In the genomic region with DNA sequence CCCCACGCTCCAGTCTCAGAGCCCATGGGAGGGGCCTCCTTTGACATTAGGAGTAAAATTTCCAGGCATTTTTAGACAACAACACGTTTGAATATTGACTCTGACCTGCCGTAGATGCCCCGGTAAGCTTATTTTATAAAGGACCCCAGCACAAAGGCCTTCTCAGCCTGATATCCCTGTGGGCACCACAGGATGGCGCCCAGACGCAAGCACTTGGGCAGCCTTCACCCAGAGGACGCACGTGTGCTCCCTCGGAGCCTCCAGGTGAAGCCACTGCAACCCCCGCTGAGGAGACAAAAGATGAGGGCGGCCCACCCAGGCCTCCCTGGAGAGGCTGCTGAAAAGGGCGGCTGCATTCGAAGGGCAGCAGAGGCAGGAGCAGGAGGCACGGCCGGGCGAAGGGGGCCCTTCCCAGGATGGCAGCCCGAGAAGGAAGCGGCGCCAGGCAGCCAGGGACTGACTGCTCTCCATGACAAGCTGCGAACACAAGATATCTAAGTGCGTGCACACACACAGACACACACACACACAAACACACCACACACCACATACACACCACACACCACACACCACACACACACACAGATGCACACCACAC, we compare ENCODE assay signal across 8 cellular contexts. TPM values are rescaled to one million over a fixed set of nuclear protein-coding genes. Genes with fewer than 3 reads are reported as not detected.
A peak's percentile ranks its signal among the peaks of the same experiment; 100 is the strongest.
DNase-seq lines count a peak whose midpoint lies in the region; ATAC-seq and TF ChIP-seq lines count a peak whose summit lies in the region.

No MANE protein-coding gene starts in this region.

- no peak overlapping the region for H2BK120ac ChIP-seq in trophoblast cell (ENCODE audit: insufficient read depth, low read length, poor library complexity)

- H2AFZ ChIP-seq in trophoblast cell (ENCODE audit: insufficient read depth, low read length, poor library complexity): no peak overlapping the region

- H3K27me3 ChIP-seq in dorsolateral prefrontal cortex: peaks cover 0 to 45% (median 3%) of the 10 kb centered on the region in 45 donors
- no peaks in the 10 kb centered on the region for H3K27me3 ChIP-seq in trophoblast cell (ENCODE audit: insufficient read depth, low read length)

- no peak overlapping the region for H4K8ac ChIP-seq in trophoblast cell (ENCODE audit: low read depth, low read length)

- H2BK5ac ChIP-seq in trophoblast cell (ENCODE audit: low read depth, low read length, poor library complexity): no peak overlapping the region

- H3K4me2 ChIP-seq in trophoblast cell (ENCODE audit: low read length): no peak overlapping the region

- no peaks in the 10 kb centered on the region for H3K79me2 ChIP-seq in trophoblast cell (ENCODE audit: control insufficient read depth, insufficient read depth, low read length, poor library complexity)

- H2BK12ac ChIP-seq in trophoblast cell (ENCODE audit: low read length): no peak overlapping the region

- no peak overlapping the region for H3K9ac ChIP-seq in trophoblast cell (ENCODE audit: low read length)

- TF ChIP-seq CTCF in dorsolateral prefrontal cortex (IDR thresholded peaks at IDR 0.05 in 54 of 56, conservative IDR thresholded peaks at IDR 0.05 in 2 of 56; ENCODE audit: low read depth in 1 of 56, partially characterized antibody in 56 of 56): peak in 50 of 56 donors; percentile 10 to 58 (median 35)

- H3K79me1 ChIP-seq in trophoblast cell (ENCODE audit: low read length): no peaks in the 10 kb centered on the region

- intact Hi-C loops in dorsolateral prefrontal cortex (cut with DNase I): loop anchor here in 1 of 2 donors (5.0 kb wide), 1 partner anchor 236 kb away; no protein-coding TSS in a partner anchor

- H4K12ac ChIP-seq in trophoblast cell (ENCODE audit: low read depth, low read length): no peak overlapping the region

- no peak overlapping the region for H4K91ac ChIP-seq in trophoblast cell (ENCODE audit: low read depth, low read length)

- H3K4me3 ChIP-seq in dorsolateral prefrontal cortex (no peak overlapping the region), trophoblast cell (ENCODE audit: low read depth, low read length) (peak overlapping the region; percentile 14)

- WGBS in trophoblast cell (ENCODE audit: extremely low coverage, insufficient coverage, insufficient read length): no CpG with 5 or more reads among the region's 21 CpGs

- H3K27ac ChIP-seq in dorsolateral prefrontal cortex: no peak overlapping the region
- no peak overlapping the region for H3K27ac ChIP-seq in trophoblast cell (ENCODE audit: low read depth, low read length)

- peak overlapping the region; percentile 81 for H3K23ac ChIP-seq in trophoblast cell (ENCODE audit: low read length)

- no peak overlapping the region for H2AK5ac ChIP-seq in trophoblast cell (ENCODE audit: low read length)

- H3K14ac ChIP-seq in trophoblast cell (ENCODE audit: low read length): no peak overlapping the region

- H3K18ac ChIP-seq in trophoblast cell (ENCODE audit: low read length): no peak overlapping the region

- peak; percentile 56 for DNase-seq in ELR (ENCODE audit: low read depth)
- DNase-seq in MV-4-11 (lab: John Stamatoyannopoulos, UW): peak; percentile 25
- DNase-seq in activated CD4-positive, alpha-beta T cell treated with anti-CD3 and anti-CD28 coated beads for 1 hour: peak; percentile 14
- DNase-seq in dorsolateral prefrontal cortex: peak in 3 of 10 donors; percentile 22 to 43 (median 34)
- DNase-seq in trophoblast cell: peak; percentile 65 to 77
- DNase-seq in midbrain (lab: John Stamatoyannopoulos, UW): no peak
- no peak for DNase-seq in globus pallidus (ENCODE audit: low spot score)

- H3K4me1 ChIP-seq in trophoblast cell (ENCODE audit: control insufficient read depth in 1 of 2, insufficient read depth in 2 of 2, low read length in 2 of 2): no peaks in the 10 kb centered on the region

- no peak for ATAC-seq in GM18511 (IDR thresholded peaks at IDR 0.05; ENCODE audit: unreplicated experiment)

- H3K4ac ChIP-seq in trophoblast cell (ENCODE audit: low read depth, low read length): no peak overlapping the region

- H3K36me3 ChIP-seq in trophoblast cell (ENCODE audit: control insufficient read depth in 1 of 2, insufficient read depth in 2 of 2, low read length in 2 of 2): no peaks in the 10 kb centered on the region

- H3K9me3 ChIP-seq in trophoblast cell (ENCODE audit: insufficient read depth, low read depth, low read length): peaks cover 11% of the 10 kb centered on the region

RNA-seq across cellular contexts. Expression of gene TH, which starts 15.2 kb away (rescaled TPM):
- 1 to 10 TPM in 23 of 120 experiments, under 1 TPM in 53, not detected in 44; 0.31 to 4.7 (median 0.72) TPM for total RNA-seq in dorsolateral prefrontal cortex
- polyA plus RNA-seq in trophoblast cell (2013): 0.03 TPM in 2 replicates

RNA-seq across cellular contexts. Expression of gene INS, which starts 25.8 kb away (rescaled TPM):
- not detected for total RNA-seq in dorsolateral prefrontal cortex
- polyA plus RNA-seq in trophoblast cell (2013): not detected in 2 replicates

RNA-seq across cellular contexts. Expression of gene IGF2, which starts 47.6 kb away (rescaled TPM):
- total RNA-seq in dorsolateral prefrontal cortex: 100 to 1,000 TPM in 2 of 120 experiments, 10 to 100 TPM in 51, 1 to 10 TPM in 67; 1.8 to 139 (median 9.0) TPM
- 1,002 and 1,117 TPM in 2 replicates for polyA plus RNA-seq in trophoblast cell (2013)

Comparison
In these comparisons a context has a peak if more than half of its experiments do, and no peak if none do; other contexts are left out.
1. DNase-seq: peak in ELR (single experiment), MV-4-11 (single experiment), activated CD4-positive, alpha-beta T cell treated with anti-CD3 and anti-CD28 coated beads for 1 hour (single experiment) and trophoblast cell (2 of 2); none in midbrain (single experiment) and globus pallidus (single experiment).